ENCODE assay signal across 24 cellular contexts in the genomic region with DNA sequence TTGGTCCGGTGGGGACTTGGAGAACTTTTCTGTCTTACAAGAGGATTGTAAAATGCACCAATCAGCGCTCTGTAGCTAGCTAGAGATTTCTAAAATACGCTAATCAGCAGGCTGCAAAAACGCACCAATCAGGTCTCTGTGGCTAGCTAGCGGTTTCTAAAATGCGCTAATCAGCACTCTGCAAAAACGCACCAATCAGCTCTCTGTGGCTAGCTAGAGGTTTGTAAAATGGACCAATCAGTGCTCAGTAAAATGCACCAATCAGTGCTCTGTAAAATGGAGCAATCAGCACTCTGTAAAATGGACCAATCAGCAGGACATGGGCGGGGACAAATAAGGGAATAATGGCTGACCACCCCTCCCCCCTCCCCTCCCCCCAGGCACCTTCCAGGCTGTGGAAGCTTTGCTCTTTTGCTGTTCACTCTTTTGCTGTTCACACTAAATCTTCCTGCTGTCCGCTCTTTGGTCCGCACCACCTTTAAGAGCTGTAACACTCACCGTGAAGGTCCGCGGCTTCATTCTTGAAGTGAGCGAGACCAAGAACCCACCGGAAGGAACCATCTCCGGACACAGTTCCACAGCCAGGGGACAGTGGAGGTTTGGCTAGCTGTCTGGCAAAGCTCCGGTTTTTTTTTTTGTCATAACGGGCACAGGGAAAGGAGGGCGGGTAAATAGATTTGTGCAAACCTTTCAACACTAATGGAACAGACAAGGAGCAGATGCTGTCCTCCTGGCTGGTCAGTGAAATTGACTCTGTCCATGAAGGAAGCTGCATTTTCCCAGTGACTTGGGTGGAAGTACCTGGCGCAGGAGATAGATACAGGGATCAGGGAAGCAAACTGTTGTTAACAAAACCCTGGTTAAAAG. TPM values are rescaled to one million over a fixed set of nuclear protein-coding genes. Genes with fewer than 3 reads are reported as not detected.
DNase-seq lines count a peak whose midpoint lies in the region; ATAC-seq and TF ChIP-seq lines count a peak whose summit lies in the region.
"Had no signal": no experiment of that assay in that cellular context is flagged by ENCODE, and none has a peak within 500 bp of the region (broad histone marks: within the 10 kb centered on the region; RNA-seq: fewer than 3 reads in every experiment).

No MANE protein-coding gene starts in this region.

- POLR2A ChIA-PET in CD4-positive, alpha-beta memory T cell (lab: Charles Lee; ENCODE audit: partially characterized antibody) = interaction anchor here (0.6 to 8.1 kb wide), 5 partner anchors 7 to 90 kb away, joined by 3 to 161 read pairs (median 33); a partner anchor contains a TSS
- POLR2A ChIA-PET in T-cell (lab: Charles Lee) = interaction anchor here (0.5 to 0.6 kb wide), 3 partner anchors 70 to 200 kb away, joined by 3 to 8 read pairs (median 7); no protein-coding TSS in a partner anchor

- no peak for ATAC-seq in activated CD8-positive, alpha-beta memory T cell treated with anti-CD3 and anti-CD28 coated beads, Interleukin-2, amount 10 ng/mL, durations not matched to agents 7 days and 5 days
- ATAC-seq in T-cell (replicated peaks in 1 of 4) = no peak
- ATAC-seq: left colon had no signal

- H3K36me3 ChIP-seq in CD4-positive, alpha-beta memory T cell (ENCODE audit: insufficient read depth, low read length) = no peaks in the 10 kb centered on the region
- H3K36me3 ChIP-seq: esophagus squamous epithelium, tibial nerve had no signal

- H3K27me3 ChIP-seq in CD4-positive, alpha-beta memory T cell (ENCODE audit: insufficient read depth, low read length) = no peaks in the 10 kb centered on the region
- H3K27me3 ChIP-seq: esophagus squamous epithelium, tibial nerve had no signal

- H3K36me3 Mint-ChIP-seq in activated CD8-positive, alpha-beta memory T cell treated with anti-CD3 and anti-CD28 coated beads, Interleukin-2, amount 10 ng/mL, durations not matched to agents 7 days and 5 days = peaks cover 21% of the 10 kb centered on the region
- peaks cover 7 to 21% of the 10 kb centered on the region in 2 donors for H3K36me3 Mint-ChIP-seq in CD4-positive, alpha-beta memory T cell
- H3K36me3 Mint-ChIP-seq in T-cell = peaks cover 41% of the 10 kb centered on the region
- no peaks in the 10 kb centered on the region for H3K36me3 Mint-ChIP-seq in glutamatergic neuron (ENCODE audit: unreplicated experiment)

- H3K27ac Mint-ChIP-seq in activated CD8-positive, alpha-beta memory T cell treated with anti-CD3 and anti-CD28 coated beads, Interleukin-2, amount 10 ng/mL, durations not matched to agents 7 days and 5 days = no peak overlapping the region
- peak overlapping the region in 6 of 7 donors; percentile 43 to 89 (median 74) for H3K27ac Mint-ChIP-seq in CD4-positive, alpha-beta memory T cell
- H3K27ac Mint-ChIP-seq in T-cell = peak overlapping the region; percentile 47 to 82
- H3K27ac Mint-ChIP-seq in glutamatergic neuron (ENCODE audit: unreplicated experiment) = peak overlapping the region; percentile 93

- H3K9me3 Mint-ChIP-seq in activated CD8-positive, alpha-beta memory T cell treated with anti-CD3 and anti-CD28 coated beads, Interleukin-2, amount 10 ng/mL, durations not matched to agents 7 days and 5 days (ENCODE audit: low read depth) = no peaks in the 10 kb centered on the region
- peaks cover 0 to 2% (median 0%) of the 10 kb centered on the region in 8 donors for H3K9me3 Mint-ChIP-seq in CD4-positive, alpha-beta memory T cell
- H3K9me3 Mint-ChIP-seq in T-cell (no peaks in the 10 kb centered on the region), glutamatergic neuron (ENCODE audit: unreplicated experiment) (no peaks in the 10 kb centered on the region)
- H3K9me3 Mint-ChIP-seq: neural crest cell had no signal

- intact Hi-C loops in CD4-positive, alpha-beta memory T cell (cut with micrococcal nuclease) = no loop called here

- no peaks in the 10 kb centered on the region for H3K27me3 Mint-ChIP-seq in activated CD8-positive, alpha-beta memory T cell treated with anti-CD3 and anti-CD28 coated beads, Interleukin-2, amount 10 ng/mL, durations not matched to agents 7 days and 5 days
- H3K27me3 Mint-ChIP-seq in CD4-positive, alpha-beta memory T cell = no peaks in the 10 kb centered on the region
- no peaks in the 10 kb centered on the region for H3K27me3 Mint-ChIP-seq in T-cell
- H3K27me3 Mint-ChIP-seq in glutamatergic neuron (ENCODE audit: unreplicated experiment) = no peaks in the 10 kb centered on the region

- H3K4me1 ChIP-seq in CD4-positive, alpha-beta memory T cell (ENCODE audit: insufficient read depth, low read length) = peaks cover 72% of the 10 kb centered on the region

- TF ChIP-seq CTCF in glutamatergic neuron (IDR thresholded peaks at IDR 0.05; ENCODE audit: partially characterized antibody, unreplicated experiment) = no peak

- CTCF ChIA-PET in activated CD8-positive, alpha-beta memory T cell treated with anti-CD3 and anti-CD28 coated beads, Interleukin-2, amount 10 ng/mL, durations not matched to agents 7 days and 5 days (lab: Charles Lee) = interaction anchor here (1.0 to 7.3 kb wide), 7 partner anchors 10 to 218 kb away, joined by 4 to 144 read pairs (median 13); no protein-coding TSS in a partner anchor
- CTCF ChIA-PET in CD4-positive, alpha-beta memory T cell (lab: Charles Lee; ENCODE audit: partially characterized antibody) = interaction anchor here (1.1 to 29.3 kb wide), 7 partner anchors 7 to 217 kb away, joined by 3 to 605 read pairs (median 14); a partner anchor contains a TSS
- CTCF ChIA-PET in T-cell (lab: Charles Lee) = interaction anchor here (0.6 to 1.3 kb wide), 5 partner anchors 17 to 223 kb away, joined by 3 to 18 read pairs (median 5); no protein-coding TSS in a partner anchor

- H3K4me3 Mint-ChIP-seq in activated CD8-positive, alpha-beta memory T cell treated with anti-CD3 and anti-CD28 coated beads, Interleukin-2, amount 10 ng/mL, durations not matched to agents 7 days and 5 days = no peak overlapping the region
- H3K4me3 Mint-ChIP-seq in CD4-positive, alpha-beta memory T cell = peak overlapping the region in 2 of 8 donors; percentile 22 to 30
- H3K4me3 Mint-ChIP-seq in T-cell (no peak overlapping the region), glutamatergic neuron (ENCODE audit: unreplicated experiment) (no peak overlapping the region)
- H3K4me3 Mint-ChIP-seq: neural crest cell had no signal

- peak; percentile 36 for DNase-seq in activated CD8-positive, alpha-beta memory T cell treated with anti-CD3 and anti-CD28 coated beads, Interleukin-2, amount 10 ng/mL, durations not matched to agents 7 days and 5 days
- no peak for DNase-seq in activated CD8-positive, alpha-beta memory T cell treated with anti-CD3 and anti-CD28 coated beads, Interleukin-2, amount 50 U/mL, for 4 hours
- no peak for DNase-seq in CD4-positive, alpha-beta memory T cell
- DNase-seq in T-cell (no peak), glutamatergic neuron (no peak), globus pallidus (ENCODE audit: low spot score) (no peak), NCI-H1417 treated with DMSO at 0.1 percent for 48 hours (lab: John Stamatoyannopoulos, UW) (no peak), epidermal melanocyte (ENCODE audit: insufficient read length, low spot score) (no peak)
- DNase-seq: activated gamma-delta T cell; esophagus squamous epithelium; GDM1; IMR-90; left colon; midbrain; NCI-H1436; NCI-H226; NCI-H82; stimulated activated CD4-positive, alpha-beta T cell treated with anti-CD3 and anti-CD28 coated beads, Interleukin-1b, Interleukin-23, amount 100 ng/mL, for 48 hours; stimulated activated naive CD4-positive, alpha-beta T cell treated with Interleukin-2 at 50 U/mL for 16 hours had no signal

- H3K9me3 ChIP-seq in CD4-positive, alpha-beta memory T cell (ENCODE audit: control insufficient read depth in 1 of 2, low read length in 2 of 2) = no peaks in the 10 kb centered on the region
- H3K9me3 ChIP-seq: esophagus squamous epithelium, tibial nerve had no signal

- H3K4me1 Mint-ChIP-seq in activated CD8-positive, alpha-beta memory T cell treated with anti-CD3 and anti-CD28 coated beads, Interleukin-2, amount 10 ng/mL, durations not matched to agents 7 days and 5 days = peaks cover 49% of the 10 kb centered on the region
- peaks cover 40 to 79% (median 56%) of the 10 kb centered on the region in 4 donors for H3K4me1 Mint-ChIP-seq in CD4-positive, alpha-beta memory T cell
- H3K4me1 Mint-ChIP-seq in T-cell (peaks cover 70 to 84% (median 80%) of the 10 kb centered on the region in 3 donors), glutamatergic neuron (ENCODE audit: low read depth, unreplicated experiment) (peaks cover 9% of the 10 kb centered on the region)

- no peak overlapping the region for H3K4me3 ChIP-seq in CD4-positive, alpha-beta memory T cell (ENCODE audit: low read length in 2 of 2)
- H3K4me3 ChIP-seq: esophagus squamous epithelium, tibial nerve had no signal

- no peak overlapping the region for H3K27ac ChIP-seq in CD4-positive, alpha-beta memory T cell (ENCODE audit: low read depth, low read length)
- H3K27ac ChIP-seq: C4-2B, esophagus squamous epithelium, HL-60, tibial nerve, VCaP had no signal

RNA-seq across cellular contexts. Expression of a gene that starts 8.3 kb away (rescaled TPM):
- total RNA-seq in activated CD8-positive, alpha-beta memory T cell treated with anti-CD3 and anti-CD28 coated beads, Interleukin-2, amount 10 ng/mL, durations not matched to agents 7 days and 5 days = 10 to 100 TPM; 44.9 to 67.6 TPM
- total RNA-seq in CD4-positive, alpha-beta memory T cell = 10 to 100 TPM; 68.4 to 71.2 TPM
- 100 to 1,000 TPM; 109 to 124 TPM for polyA plus RNA-seq in CD4-positive, alpha-beta memory T cell
- total RNA-seq in T-cell = 100 to 1,000 TPM in 3 of 5 donors, 10 to 100 TPM in 2; 82.6 to 132 (median 111) TPM
- total RNA-seq in glutamatergic neuron (ENCODE audit: unreplicated experiment) = 40.3 TPM

RNA-seq across cellular contexts. Expression of a gene that starts 19.0 kb away (rescaled TPM):
- total RNA-seq in activated CD8-positive, alpha-beta memory T cell treated with anti-CD3 and anti-CD28 coated beads, Interleukin-2, amount 10 ng/mL, durations not matched to agents 7 days and 5 days = 10 to 100 TPM; 52.8 to 63.2 TPM
- total RNA-seq in CD4-positive, alpha-beta memory T cell = 10 to 100 TPM; 46.9 to 48.8 TPM
- 10 to 100 TPM; 34.5 to 49.8 TPM for polyA plus RNA-seq in CD4-positive, alpha-beta memory T cell
- total RNA-seq in T-cell = 10 to 100 TPM; 28.1 to 49.9 (median 37.7) TPM
- total RNA-seq in glutamatergic neuron (ENCODE audit: unreplicated experiment) = 55.7 TPM
